In the genomic region with DNA sequence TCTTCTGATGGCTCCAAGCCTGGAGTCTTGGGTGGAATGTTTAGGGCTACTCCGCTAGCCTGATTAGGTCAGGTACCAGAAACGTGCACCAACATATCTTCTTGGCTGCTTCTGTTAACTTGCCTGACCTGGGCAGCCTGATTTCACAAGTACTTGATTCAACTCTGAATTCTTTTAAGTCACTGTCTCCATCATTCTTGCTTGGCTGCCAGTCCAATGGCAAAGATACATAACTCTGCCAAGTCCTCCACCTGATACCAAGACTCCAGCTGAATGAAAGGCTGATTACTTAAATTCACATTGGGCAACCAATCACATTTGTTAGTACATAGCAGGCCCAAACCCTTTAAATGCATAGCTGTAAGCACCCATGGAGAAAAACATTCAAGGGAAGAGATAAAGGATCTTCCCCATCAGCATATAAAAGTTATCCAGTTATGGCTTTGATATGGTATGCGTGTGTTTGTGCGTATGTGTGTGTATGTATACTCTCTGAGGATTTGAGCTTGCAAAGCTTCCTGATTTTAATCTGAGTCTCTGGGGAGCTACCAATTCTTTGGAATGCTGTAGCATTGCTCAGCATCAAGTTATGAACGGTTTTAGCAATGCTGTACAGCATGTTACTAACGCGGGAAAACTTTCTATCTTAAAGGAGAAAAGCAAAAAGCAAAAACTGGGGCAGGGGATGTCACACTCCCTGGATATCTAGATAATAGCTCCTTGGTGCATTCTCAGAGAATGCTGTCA, we compare ENCODE assay signal across 23 cellular contexts.
"Had no signal": no experiment of that assay in that cellular context is flagged by ENCODE, and none has a peak within 500 bp of the region (broad histone marks: within the 10 kb centered on the region; RNA-seq: fewer than 3 reads in every experiment).

No MANE protein-coding gene starts in this region.

- H3K27me3 Mint-ChIP-seq: dendritic cell treated with granulocyte-macrophage colony-stimulating factor and Interleukin-4, amounts not matched to agents 40 ng/mL and 50 ng/mL, for 4 days; effector memory CD8-positive, alpha-beta T cell; stimulated activated memory B cell treated with anti-CD40 and anti-IgM and Interleukin-4, amounts not matched to agents 10 μg/mL and 1 μg/mL and 100 μg/mL, for 72 hours; stimulated activated naive CD8-positive, alpha-beta T cell treated with anti-CD3 and anti-CD28 coated beads, Interleukin-15, Interleukin-2, amounts not matched to agents 100 ng/mL and 50 ng/mL, for 24 hours had no signal

- H3K4me1 ChIP-seq: foreskin keratinocyte, parathyroid adenoma, prostate gland, right lobe of liver, spleen, testis, tibial nerve had no signal

- H2AFZ ChIP-seq: hepatocyte, parathyroid adenoma had no signal

- H3K4me2 ChIP-seq: hepatocyte had no signal

- H3K27me3 ChIP-seq: esophagus muscularis mucosa, foreskin keratinocyte, hepatocyte, right lobe of liver, spleen, testis, tibial nerve had no signal

- H3K4me1 Mint-ChIP-seq: naive B cell; nephron; stimulated activated memory B cell treated with anti-CD40 and anti-IgM and Interleukin-4, amounts not matched to agents 10 μg/mL and 1 μg/mL and 100 μg/mL, for 72 hours had no signal

- H3K79me2 ChIP-seq: hepatocyte, parathyroid adenoma had no signal

- ATAC-seq: effector memory CD8-positive, alpha-beta T cell; foreskin keratinocyte; left cardiac atrium; right lobe of liver; stimulated activated memory B cell treated with anti-CD40 and anti-IgM and Interleukin-4, amounts not matched to agents 10 μg/mL and 1 μg/mL and 100 μg/mL, for 72 hours had no signal

- H3K4me3 Mint-ChIP-seq: dendritic cell treated with granulocyte-macrophage colony-stimulating factor and Interleukin-4, amounts not matched to agents 40 ng/mL and 50 ng/mL, for 4 days; effector memory CD8-positive, alpha-beta T cell; naive B cell; nephron; stimulated activated memory B cell treated with anti-CD40 and anti-IgM and Interleukin-4, amounts not matched to agents 10 μg/mL and 1 μg/mL and 100 μg/mL, for 72 hours; stimulated activated naive CD8-positive, alpha-beta T cell treated with anti-CD3 and anti-CD28 coated beads, Interleukin-15, Interleukin-2, amounts not matched to agents 100 ng/mL and 50 ng/mL, for 24 hours had no signal

- H3K27ac Mint-ChIP-seq: dendritic cell treated with granulocyte-macrophage colony-stimulating factor and Interleukin-4, amounts not matched to agents 40 ng/mL and 50 ng/mL, for 4 days; effector memory CD8-positive, alpha-beta T cell; naive B cell; nephron; stimulated activated memory B cell treated with anti-CD40 and anti-IgM and Interleukin-4, amounts not matched to agents 10 μg/mL and 1 μg/mL and 100 μg/mL, for 72 hours; stimulated activated naive CD8-positive, alpha-beta T cell treated with anti-CD3 and anti-CD28 coated beads, Interleukin-15, Interleukin-2, amounts not matched to agents 100 ng/mL and 50 ng/mL, for 24 hours had no signal

- H3K4me3 ChIP-seq: esophagus muscularis mucosa, hepatocyte, prostate gland, right lobe of liver, spleen, testis, tibial nerve had no signal

- H3K36me3 ChIP-seq: esophagus muscularis mucosa, prostate gland, right lobe of liver, spleen, tibial nerve had no signal

- DNase-seq: effector memory CD8-positive, alpha-beta T cell; foreskin keratinocyte; kidney; left cardiac atrium; mesendoderm; naive B cell; retina; right lobe of liver; spleen; stimulated activated CD4-positive, alpha-beta T cell treated with anti-CD3 and anti-CD28 coated beads, Interleukin-15, amount 100 ng/mL, for 24 hours; stimulated activated CD4-positive, alpha-beta T cell treated with anti-CD3 and anti-CD28 coated beads, Interleukin-1b, Interleukin-23, amount 100 ng/mL, for 48 hours; stimulated activated CD4-positive, alpha-beta T cell treated with anti-CD3 and anti-CD28 coated beads, Interleukin-4, amount 100 ng/mL, for 24 hours; testis had no signal

- H3K9ac ChIP-seq: parathyroid adenoma had no signal

- H3K9me3 ChIP-seq: esophagus muscularis mucosa, prostate gland, right lobe of liver, spleen, testis, tibial nerve had no signal

- H3K27ac ChIP-seq: epithelial cell of prostate, esophagus muscularis mucosa, foreskin keratinocyte, hepatocyte, parathyroid adenoma, prostate gland, right lobe of liver, spleen, testis, tibial nerve had no signal

- H3K36me3 Mint-ChIP-seq: naive B cell; stimulated activated memory B cell treated with anti-CD40 and anti-IgM and Interleukin-4, amounts not matched to agents 10 μg/mL and 1 μg/mL and 100 μg/mL, for 72 hours had no signal
